Comparison of ENCODE assay signal across 9 cellular contexts in the genomic region with DNA sequence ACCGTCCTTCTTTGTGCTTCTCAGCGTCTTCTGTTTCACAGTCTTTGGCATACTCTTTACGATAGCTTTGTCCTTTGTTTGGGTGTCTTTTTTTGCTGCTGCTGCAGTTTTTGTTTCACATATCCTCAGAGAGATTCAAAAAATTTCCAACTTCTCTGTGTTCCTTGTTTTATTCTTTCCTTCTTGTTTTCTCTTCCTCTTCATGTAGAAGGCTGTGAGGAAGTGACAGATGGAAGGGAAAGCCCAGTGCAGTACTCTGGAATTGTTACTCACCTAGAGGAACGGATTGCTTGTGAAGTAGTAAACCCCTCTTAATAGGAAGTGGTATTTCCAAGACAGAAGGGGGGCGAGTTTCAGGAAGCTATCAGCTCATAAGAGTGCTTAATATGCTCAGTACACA. TPM values are rescaled to one million over a fixed set of nuclear protein-coding genes. Genes with fewer than 3 reads are reported as not detected.
DNase-seq lines count a peak whose midpoint lies in the region; ATAC-seq and TF ChIP-seq lines count a peak whose summit lies in the region.
"Had no signal": no experiment of that assay in that cellular context is flagged by ENCODE, and none has a peak within 500 bp of the region (broad histone marks: within the 10 kb centered on the region; RNA-seq: fewer than 3 reads in every experiment).

No MANE protein-coding gene starts in this region.

- H3K27ac Mint-ChIP-seq in activated T-helper 2 cell treated with anti-CD3 and anti-CD28 coated beads, Interferon-gamma antibody, Interleukin-2, Interleukin-4, amounts not matched to agents 10 μg/mL and 5 μg/mL and 100 μg/mL, durations not matched to agents 14 hours and 24 hours and 36 hours, result peak overlapping the region; percentile 65

- TF ChIP-seq CTCF in left ventricle myocardium inferior (IDR thresholded peaks at IDR 0.05; ENCODE audit: borderline replicate concordance) (no peak), right lobe of liver (IDR thresholded peaks at IDR 0.05) (no peak), upper lobe of left lung (IDR thresholded peaks at IDR 0.05) (no peak)

- H3K27ac ChIP-seq in left ventricle myocardium inferior (replicated peaks), result peak overlapping the region; percentile 96
- peak overlapping the region; percentile 93 to 98 (median 97) for H3K27ac ChIP-seq in right lobe of liver
- peak overlapping the region; percentile 89 to 96 (median 93) for H3K27ac ChIP-seq in upper lobe of left lung

- H3K36me3 ChIP-seq in left ventricle myocardium inferior (no peaks in the 10 kb centered on the region), right lobe of liver (no peaks in the 10 kb centered on the region), upper lobe of left lung (no peaks in the 10 kb centered on the region)

- no peak for TF ChIP-seq POLR2A in right lobe of liver (IDR thresholded peaks at IDR 0.05)
- peak in 1 of 4 donors; percentile 19 for TF ChIP-seq POLR2A in upper lobe of left lung (IDR thresholded peaks at IDR 0.05)

- H3K4me3 ChIP-seq in left ventricle myocardium inferior (peak overlapping the region; percentile 90), right lobe of liver (peak overlapping the region in 1 of 3 donors; percentile 87), upper lobe of left lung (peak overlapping the region in 1 of 4 donors; percentile 71)

- H3K27me3 ChIP-seq in left ventricle myocardium inferior (ENCODE audit: low read depth), result no peaks in the 10 kb centered on the region
- no peaks in the 10 kb centered on the region for H3K27me3 ChIP-seq in right lobe of liver
- H3K27me3 ChIP-seq in upper lobe of left lung, result no peaks in the 10 kb centered on the region

- no peaks in the 10 kb centered on the region for H3K27me3 Mint-ChIP-seq in activated T-helper 2 cell treated with anti-CD3 and anti-CD28 coated beads, Interferon-gamma antibody, Interleukin-2, Interleukin-4, amounts not matched to agents 10 μg/mL and 5 μg/mL and 100 μg/mL, durations not matched to agents 14 hours and 24 hours and 36 hours (ENCODE audit: low read depth)

- H3K4me1 ChIP-seq in left ventricle myocardium inferior (peaks cover 54% of the 10 kb centered on the region), right lobe of liver (peaks cover 0 to 9% (median 3%) of the 10 kb centered on the region in 4 donors), upper lobe of left lung (peaks cover 19 to 27% (median 25%) of the 10 kb centered on the region in 4 donors)

- no peaks in the 10 kb centered on the region for H3K9me3 Mint-ChIP-seq in activated T-helper 2 cell treated with anti-CD3 and anti-CD28 coated beads, Interferon-gamma antibody, Interleukin-2, Interleukin-4, amounts not matched to agents 10 μg/mL and 5 μg/mL and 100 μg/mL, durations not matched to agents 14 hours and 24 hours and 36 hours

- no peaks in the 10 kb centered on the region for H3K9me3 ChIP-seq in left ventricle myocardium inferior (replicated peaks)
- no peaks in the 10 kb centered on the region for H3K9me3 ChIP-seq in right lobe of liver
- H3K9me3 ChIP-seq in upper lobe of left lung, result no peaks in the 10 kb centered on the region

- H3K4me1 Mint-ChIP-seq in activated T-helper 2 cell treated with anti-CD3 and anti-CD28 coated beads, Interferon-gamma antibody, Interleukin-2, Interleukin-4, amounts not matched to agents 10 μg/mL and 5 μg/mL and 100 μg/mL, durations not matched to agents 14 hours and 24 hours and 36 hours (ENCODE audit: low read depth), result peaks cover 44% of the 10 kb centered on the region

- ATAC-seq in Right ventricle myocardium superior (ENCODE audit: poor library complexity), result no peak
- no peak for ATAC-seq in right lobe of liver
- no peak for ATAC-seq in upper lobe of left lung (ENCODE audit: low FRiP score in 2 of 2)
- ATAC-seq in GM19324 (IDR thresholded peaks at IDR 0.05; ENCODE audit: low FRiP score, unreplicated experiment), result no peak
- no peak for ATAC-seq in GM18870 (IDR thresholded peaks at IDR 0.05; ENCODE audit: unreplicated experiment)
- ATAC-seq: sciatic nerve had no signal

- H3K4me3 Mint-ChIP-seq in activated T-helper 2 cell treated with anti-CD3 and anti-CD28 coated beads, Interferon-gamma antibody, Interleukin-2, Interleukin-4, amounts not matched to agents 10 μg/mL and 5 μg/mL and 100 μg/mL, durations not matched to agents 14 hours and 24 hours and 36 hours (ENCODE audit: low read depth), result peak overlapping the region; percentile 94

- intact Hi-C loops in left ventricle myocardium inferior (cut with micrococcal nuclease), result no loop called here
- intact Hi-C loops in Right ventricle myocardium superior (cut with DNase I), result no loop called here
- intact Hi-C loops in activated T-helper 2 cell treated with anti-CD3 and anti-CD28 coated beads, Interferon-gamma antibody, Interleukin-2, Interleukin-4, amounts not matched to agents 10 μg/mL and 5 μg/mL and 100 μg/mL, durations not matched to agents 14 hours and 24 hours and 36 hours (cut with micrococcal nuclease), result loop anchor here (5.0 kb wide), 2 partner anchors 34 to 114 kb away; no protein-coding TSS in a partner anchor
- intact Hi-C loops in right lobe of liver (cut with DNase I), result no loop called here

- 57% methylated on average over 5 of the region's 5 CpGs for WGBS in right lobe of liver (ENCODE audit: insufficient coverage, low coverage, low lambda C conversion rate, missing lambda C conversion rate)
- 37 to 39% methylated on average over 5 of the region's 5 CpGs for WGBS in upper lobe of left lung, 2 donors

- peaks cover 32% of the 10 kb centered on the region for H3K36me3 Mint-ChIP-seq in activated T-helper 2 cell treated with anti-CD3 and anti-CD28 coated beads, Interferon-gamma antibody, Interleukin-2, Interleukin-4, amounts not matched to agents 10 μg/mL and 5 μg/mL and 100 μg/mL, durations not matched to agents 14 hours and 24 hours and 36 hours (ENCODE audit: low read depth)

- no peak for TF ChIP-seq EP300 in upper lobe of left lung (IDR thresholded peaks at IDR 0.05)

- DNase-seq in left ventricle myocardium inferior (no peak), Right ventricle myocardium superior (no peak), right lobe of liver (no peak), upper lobe of left lung (no peak), NCI-H1092 treated with DMSO at 0.1 percent for 48 hours (lab: John Stamatoyannopoulos, UW) (no peak)
- no peak for DNase-seq in activated T-helper 2 cell treated with anti-CD3 and anti-CD28 coated beads, Interferon-gamma antibody, Interleukin-2, Interleukin-4, amounts not matched to agents 10 μg/mL and 5 μg/mL and 100 μg/mL, durations not matched to agents 14 hours and 24 hours and 36 hours (ENCODE audit: low spot score)

RNA-seq across cellular contexts. Expression of gene CREBL2, which starts 1.7 kb away (rescaled TPM):
- 14.9 TPM for total RNA-seq in left ventricle myocardium inferior
- total RNA-seq in Right ventricle myocardium superior, result 16.7 TPM
- 22.3 and 23.3 TPM in 2 replicates for total RNA-seq in activated T-helper 2 cell treated with anti-CD3 and anti-CD28 coated beads, Interferon-gamma antibody, Interleukin-2, Interleukin-4, amounts not matched to agents 10 μg/mL and 5 μg/mL and 100 μg/mL, durations not matched to agents 14 hours and 24 hours and 36 hours
- total RNA-seq in right lobe of liver, result 10 to 100 TPM; 24.3 to 28.5 (median 26.8) TPM
- total RNA-seq in upper lobe of left lung, result 10 to 100 TPM; 40.1 to 74.2 (median 48.2) TPM

RNA-seq across cellular contexts. Expression of gene DUSP16, which starts 50.7 kb away (rescaled TPM):
- total RNA-seq in left ventricle myocardium inferior, result 16.4 TPM
- 12.5 TPM for total RNA-seq in Right ventricle myocardium superior
- total RNA-seq in activated T-helper 2 cell treated with anti-CD3 and anti-CD28 coated beads, Interferon-gamma antibody, Interleukin-2, Interleukin-4, amounts not matched to agents 10 μg/mL and 5 μg/mL and 100 μg/mL, durations not matched to agents 14 hours and 24 hours and 36 hours, result 64.7 and 66.5 TPM in 2 replicates
- total RNA-seq in right lobe of liver, result 10 to 100 TPM; 41.9 to 74.2 (median 48.4) TPM
- total RNA-seq in upper lobe of left lung, result 10 to 100 TPM; 23.7 to 51.6 (median 41.7) TPM
